Comparison of ENCODE assay signal across 1 cellular context in the genomic region with DNA sequence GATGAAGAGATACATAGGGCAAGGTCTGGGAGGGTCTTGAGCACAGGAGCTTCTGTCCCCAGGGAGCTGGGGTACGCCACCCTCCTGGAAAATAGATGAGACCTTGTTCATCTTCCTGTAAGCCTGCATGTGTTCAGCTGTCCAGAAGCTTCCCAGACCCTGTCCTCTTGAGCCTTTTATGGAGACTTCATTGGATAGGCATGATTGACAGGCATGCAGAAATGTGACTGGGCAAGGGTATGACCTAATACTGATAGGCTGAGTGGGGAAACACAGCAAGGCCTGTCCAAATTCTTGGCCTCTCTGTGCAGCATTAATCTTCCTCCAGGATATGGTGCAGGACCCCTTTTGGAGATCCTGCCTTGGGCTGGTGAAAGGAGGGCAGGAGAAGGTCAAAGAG.
TF ChIP-seq lines count a peak whose summit lies in the region.

No MANE protein-coding gene starts in this region.

TF ChIP-seq in K562, 482 proteins besides CTCF, POLR2A, EP300 and RAD21:
- TF ChIP-seq GABPB2 (CRISPR knock-in tag; conservative IDR thresholded peaks at IDR 0.05) (no peak), ARHGAP35 (IDR thresholded peaks at IDR 0.05; ENCODE audit: partially characterized antibody) (no peak), SREBF1 (IDR thresholded peaks at IDR 0.05; ENCODE audit: borderline replicate concordance, low read depth, low read length) (no peak), CHD1 (IDR thresholded peaks at IDR 0.05; ENCODE audit: low read length) (no peak), GATAD2A (IDR thresholded peaks at IDR 0.05) (no peak), NCOA1 (IDR thresholded peaks at IDR 0.05; ENCODE audit: low read depth) (no peak), FUS (optimal IDR thresholded peaks at IDR 0.05; ENCODE audit: low read depth, low read length) (no peak)
- TF ChIP-seq, protein P1, sequence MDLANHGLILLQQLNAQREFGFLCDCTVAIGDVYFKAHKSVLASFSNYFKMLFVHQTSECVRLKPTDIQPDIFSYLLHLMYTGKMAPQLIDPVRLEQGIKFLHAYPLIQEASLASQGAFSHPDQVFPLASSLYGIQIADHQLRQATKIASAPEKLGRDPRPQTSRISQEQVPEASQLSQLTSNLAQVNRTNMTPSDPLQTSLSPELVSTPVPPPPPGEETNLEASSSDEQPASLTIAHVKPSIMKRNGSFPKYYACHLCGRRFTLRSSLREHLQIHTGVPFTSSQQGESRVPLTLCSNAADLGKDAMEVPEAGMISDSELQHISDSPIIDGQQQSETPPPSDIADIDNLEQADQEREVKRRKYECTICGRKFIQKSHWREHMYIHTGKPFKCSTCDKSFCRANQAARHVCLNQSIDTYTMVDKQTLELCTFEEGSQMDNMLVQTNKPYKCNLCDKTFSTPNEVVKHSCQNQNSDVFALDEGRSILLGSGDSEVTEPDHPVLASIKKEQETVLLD (IDR thresholded peaks at IDR 0.05), result no peak
- TF ChIP-seq, protein P2, sequence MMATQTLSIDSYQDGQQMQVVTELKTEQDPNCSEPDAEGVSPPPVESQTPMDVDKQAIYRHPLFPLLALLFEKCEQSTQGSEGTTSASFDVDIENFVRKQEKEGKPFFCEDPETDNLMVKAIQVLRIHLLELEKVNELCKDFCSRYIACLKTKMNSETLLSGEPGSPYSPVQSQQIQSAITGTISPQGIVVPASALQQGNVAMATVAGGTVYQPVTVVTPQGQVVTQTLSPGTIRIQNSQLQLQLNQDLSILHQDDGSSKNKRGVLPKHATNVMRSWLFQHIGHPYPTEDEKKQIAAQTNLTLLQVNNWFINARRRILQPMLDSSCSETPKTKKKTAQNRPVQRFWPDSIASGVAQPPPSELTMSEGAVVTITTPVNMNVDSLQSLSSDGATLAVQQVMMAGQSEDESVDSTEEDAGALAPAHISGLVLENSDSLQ (IDR thresholded peaks at IDR 0.05), result peak; percentile 67
TF ChIP-seq in K562: peak in this region for 1.
